16 cellular contexts compared by ENCODE assay signal in the genomic region with DNA sequence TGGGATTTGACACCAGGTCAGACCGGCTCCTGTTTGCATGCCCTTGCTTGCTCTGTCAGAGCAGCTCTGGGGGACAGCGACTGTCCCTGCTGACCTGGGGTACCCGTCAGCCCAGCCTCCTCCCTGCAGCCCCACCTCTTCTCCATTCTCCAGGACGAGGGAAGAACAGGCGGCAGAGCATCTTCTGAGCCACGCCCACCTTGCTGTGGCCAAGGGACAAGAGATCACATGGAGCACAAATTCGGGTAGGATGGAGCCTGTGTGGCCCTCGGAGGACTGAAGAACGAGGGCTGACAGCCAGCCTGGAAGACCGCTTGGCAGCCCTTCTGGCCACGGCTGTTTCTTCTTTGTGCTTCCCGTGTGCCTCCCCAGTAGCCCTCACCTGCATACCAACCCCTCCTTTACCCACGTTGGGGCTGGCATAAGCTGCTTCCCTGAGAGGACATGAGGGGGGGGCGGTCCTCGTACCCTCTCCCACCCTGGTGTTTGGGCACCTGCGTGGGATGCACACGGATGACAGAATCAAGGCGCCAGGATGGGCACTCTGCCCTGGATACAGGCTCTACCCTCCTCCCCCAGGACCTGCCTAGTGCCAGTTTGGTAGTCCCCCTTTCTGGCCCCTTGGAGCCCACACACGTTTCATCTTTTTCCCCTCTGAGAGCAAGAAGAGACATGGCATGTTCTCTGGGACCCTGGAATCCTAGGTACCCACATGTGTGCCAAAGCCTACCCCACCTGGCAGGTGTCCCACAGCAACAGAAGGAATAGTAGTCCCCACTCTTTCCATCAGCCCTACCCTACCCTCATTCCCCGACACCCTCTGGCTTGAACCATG.
"Had no signal": no experiment of that assay in that cellular context is flagged by ENCODE, and none has a peak within 500 bp of the region (broad histone marks: within the 10 kb centered on the region; RNA-seq: fewer than 3 reads in every experiment).

No MANE protein-coding gene starts in this region.

- H3K4me1 ChIP-seq: pancreas, upper lobe of right lung, uterus had no signal

- DNase-seq: cerebellar nuclear complex; effector CD4-positive, alpha-beta T cell; hypothalamus; naive thymus-derived CD8-positive, alpha-beta T cell; nephron progenitor cell; occipital lobe; pancreas; stimulated activated CD4-positive, alpha-beta T cell treated with anti-CD3 and anti-CD28 coated beads, Interleukin-4, amount 100 ng/mL, for 4 hours; stimulated activated naive B cell treated with anti-CD40 and anti-IgM and Interleukin-4, amounts not matched to agents 10 μg/mL and 1 μg/mL and 100 μg/mL, for 72 hours; transverse colon; uterus had no signal

- H3K4me3 ChIP-seq: dorsolateral prefrontal cortex, pancreas, suprapubic skin, transverse colon, upper lobe of right lung, uterus had no signal

- ATAC-seq: left lobe of liver; naive thymus-derived CD8-positive, alpha-beta T cell; pancreas; sciatic nerve; stimulated activated naive B cell treated with anti-CD40 and anti-IgM and Interleukin-4, amounts not matched to agents 10 μg/mL and 1 μg/mL and 100 μg/mL, for 72 hours; upper lobe of right lung had no signal

- H3K27ac ChIP-seq: pancreas, suprapubic skin, transverse colon, upper lobe of right lung, uterus had no signal

- H3K9me3 ChIP-seq: pancreas, suprapubic skin, transverse colon, upper lobe of right lung, uterus had no signal

- H3K36me3 ChIP-seq: pancreas, suprapubic skin, transverse colon, uterus had no signal

- H3K27me3 ChIP-seq: dorsolateral prefrontal cortex, pancreas, suprapubic skin, transverse colon, upper lobe of right lung, uterus had no signal
